14 cellular contexts compared by ENCODE assay signal in genomic region chr1:65027699-65028358, GRCh38.
DNase-seq lines count a peak whose midpoint lies in the region; ATAC-seq and TF ChIP-seq lines count a peak whose summit lies in the region.
"Had no signal": no experiment of that assay in that cellular context is flagged by ENCODE, and none has a peak within 500 bp of the region (broad histone marks: within the 10 kb centered on the region; RNA-seq: fewer than 3 reads in every experiment).

No MANE protein-coding gene starts in this region.

- H3K9me3 ChIP-seq in stomach = no peaks in the 10 kb centered on the region

- POLR2A ChIA-PET in MCF 10A (lab: Yijun Ruan, JAX) = interaction anchor here (0.6 to 1.5 kb wide), 7 partner anchors 9 to 141 kb away, joined by 3 to 6 read pairs (median 3); no protein-coding TSS in a partner anchor

- DNase-seq in NCI-H2029 (lab: John Stamatoyannopoulos, UW) (peak; percentile 93), MCF 10A (ENCODE audit: unreplicated experiment) (peak; percentile 65), left lobe of liver (ENCODE audit: low spot score) (peak; percentile 69), stomach (peak; percentile 84), GM19240 (ENCODE audit: insufficient read length, low spot score) (no peak)
- DNase-seq: activated CD8-positive, alpha-beta memory T cell treated with anti-CD3 and anti-CD28 coated beads for 24 hours; Calu3; effector CD8-positive, alpha-beta T cell; naive thymus-derived CD8-positive, alpha-beta T cell; NCI-H1436 had no signal

- ATAC-seq in left lobe of liver = peak; percentile 78
- no peak for ATAC-seq in GM18868 (IDR thresholded peaks at IDR 0.05; ENCODE audit: unreplicated experiment)
- no peak for ATAC-seq in GM19023 (IDR thresholded peaks at IDR 0.05; ENCODE audit: unreplicated experiment)
- ATAC-seq: activated naive CD4-positive, alpha-beta T cell treated with anti-CD3 and anti-CD28 coated beads, Interleukin-2, amount 50 U/mL, for 72 hours; naive thymus-derived CD8-positive, alpha-beta T cell had no signal

- peaks cover 0 to 11% (median 0%) of the 10 kb centered on the region in 4 donors for H3K36me3 ChIP-seq in stomach

- H3K4me1 Mint-ChIP-seq in MCF 10A (ENCODE audit: insufficient read depth, unreplicated experiment) = peaks cover 13% of the 10 kb centered on the region

- no peak for TF ChIP-seq EP300 in stomach (IDR thresholded peaks at IDR 0.05)

- no peaks in the 10 kb centered on the region for H3K27me3 Mint-ChIP-seq in MCF 10A (ENCODE audit: insufficient read depth, unreplicated experiment)
- H3K27me3 Mint-ChIP-seq: naive thymus-derived CD8-positive, alpha-beta T cell had no signal

- no peaks in the 10 kb centered on the region for H3K9me3 Mint-ChIP-seq in MCF 10A (ENCODE audit: unreplicated experiment)

- H3K36me3 Mint-ChIP-seq in MCF 10A (ENCODE audit: insufficient read depth, unreplicated experiment) = peaks cover 10% of the 10 kb centered on the region

- 29 to 63% (median 34%) methylated on average over 5 of the region's 5 CpGs for WGBS in stomach, 5 donors

- peaks cover 5 to 32% (median 22%) of the 10 kb centered on the region in 4 donors for H3K4me1 ChIP-seq in stomach

- intact Hi-C loops in MCF 10A (cut with micrococcal nuclease) (loop anchor here (10.0 kb wide), 2 partner anchors 163 to 283 kb away; partner anchors contain the start of gene RAVER2), stomach (cut with DNase I; ENCODE audit: low total_unique reads) (no loop called here)

- no peak overlapping the region for H3K27ac Mint-ChIP-seq in MCF 10A (ENCODE audit: low read depth, unreplicated experiment)
- H3K27ac Mint-ChIP-seq: activated naive CD4-positive, alpha-beta T cell treated with anti-CD3 and anti-CD28 coated beads, Interleukin-2, amount 50 U/mL, for 72 hours had no signal

- CTCF ChIA-PET in MCF 10A (lab: Yijun Ruan, JAX) = interaction anchor here (0.6 kb wide), 2 partner anchors 24 to 141 kb away, joined by 3 read pairs; no protein-coding TSS in a partner anchor

- TF ChIP-seq POLR2A in stomach (IDR thresholded peaks at IDR 0.05) = no peak

- no peak overlapping the region for H3K27ac ChIP-seq in stomach
- H3K27ac ChIP-seq: HL-60 had no signal

- no peaks in the 10 kb centered on the region for H3K27me3 ChIP-seq in stomach

- no peak overlapping the region for H3K4me3 Mint-ChIP-seq in MCF 10A (ENCODE audit: unreplicated experiment)
- H3K4me3 Mint-ChIP-seq: naive thymus-derived CD8-positive, alpha-beta T cell had no signal

- BruUV-seq in MCF 10A (replicated peaks; lab: Mats Ljungman, UMichigan) = no TSS peak

- no peak for TF ChIP-seq CTCF in MCF 10A (IDR thresholded peaks at IDR 0.05; ENCODE audit: unreplicated experiment)
- TF ChIP-seq CTCF in stomach (IDR thresholded peaks at IDR 0.05) = no peak

- no peak overlapping the region for H3K4me3 ChIP-seq in stomach
